In the genomic region with DNA sequence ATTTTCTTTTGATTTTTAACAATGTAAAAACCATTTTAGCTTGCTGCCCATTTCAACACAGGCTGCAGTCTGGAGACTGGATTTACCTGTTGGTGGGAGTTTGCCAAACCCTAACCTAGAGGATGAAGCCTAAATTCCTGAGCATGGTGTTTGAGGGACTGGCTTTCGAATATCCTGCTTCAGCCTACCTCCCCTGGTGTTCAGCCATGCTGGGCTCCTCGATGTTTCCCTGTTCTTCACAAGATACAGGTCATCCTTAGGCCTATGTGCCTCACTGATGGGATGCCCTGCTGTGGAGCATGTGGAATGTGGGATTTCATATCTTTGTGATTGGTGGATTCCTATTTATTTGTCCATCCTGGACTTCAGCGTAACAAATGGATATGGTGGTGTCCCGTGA, we compare ENCODE assay signal across 24 cellular contexts. TPM values are rescaled to one million over a fixed set of nuclear protein-coding genes. Genes with fewer than 3 reads are reported as not detected.
DNase-seq lines count a peak whose midpoint lies in the region; ATAC-seq and TF ChIP-seq lines count a peak whose summit lies in the region.
"Had no signal": no experiment of that assay in that cellular context is flagged by ENCODE, and none has a peak within 500 bp of the region (broad histone marks: within the 10 kb centered on the region; RNA-seq: fewer than 3 reads in every experiment).

No MANE protein-coding gene starts in this region.

- 0 out of 2 replicates have a peak overlapping the region, but pooled peaks have one; percentile 4 for H3K9ac ChIP-seq in HUES64 (ENCODE audit: low read depth, low read length)

- H3K9me3 ChIP-seq in A673 (ENCODE audit: low read depth, low read length, poor library complexity, severe bottlenecking), result no peaks in the 10 kb centered on the region
- no peaks in the 10 kb centered on the region; the same call in 1 of the 2 replicates for H3K9me3 ChIP-seq in HUES64 (ENCODE audit: insufficient read depth, low read depth, low read length)
- no peaks in the 10 kb centered on the region for H3K9me3 ChIP-seq in gastroesophageal sphincter
- H3K9me3 ChIP-seq: BE2C, body of pancreas had no signal

- TF ChIP-seq CTCF in A673 (conservative IDR thresholded peaks at IDR 0.05; ENCODE audit: low read depth, low read length), result no peak
- TF ChIP-seq CTCF in WI38 (IDR thresholded peaks at IDR 0.05; ENCODE audit: low read depth, low read length), result no peak
- no peak for TF ChIP-seq CTCF in gastroesophageal sphincter (IDR thresholded peaks at IDR 0.05)

- DNase-seq in A673 (ENCODE audit: low spot score) (no peak), epithelial cell of prostate (ENCODE audit: low read depth, low spot score) (no peak), iPS-NIHi11 (ENCODE audit: low spot score) (no peak)
- DNase-seq: 8988T; activated CD4-positive, alpha-beta T cell treated with anti-CD3 and anti-CD28 coated beads for 1 hour; activated CD8-positive, alpha-beta T cell treated with anti-CD3 and anti-CD28 coated beads for 36 hours; activated naive CD8-positive, alpha-beta T cell treated with anti-CD3 and anti-CD28 coated beads, Interleukin-2, amount 10 ng/mL, durations not matched to agents 7 days and 5 days; BE2C; body of pancreas; DMS53; effector memory CD4-positive, alpha-beta T cell; glutamatergic neuron; NCI-H1092 treated with DMSO at 0.1 percent for 48 hours; NCI-H2029; NCI-H2227 treated with DMSO at 0.1 percent for 48 hours; NCI-H748 treated with DMSO at 0.1 percent for 48 hours; stimulated activated CD4-positive, alpha-beta T cell treated with anti-CD3 and anti-CD28 coated beads, Interleukin-4, amount 100 ng/mL, for 4 hours; stimulated activated naive CD4-positive, alpha-beta T cell had no signal

- CTCF ChIA-PET in A673 (lab: Charles Lee), result no interaction called here

- 90% methylated on average over 4 of the region's 4 CpGs for WGBS in HUES64
- WGBS in gastroesophageal sphincter (ENCODE audit: low coverage in 1 of 2), 2 donors, result 89 to 94% methylated on average over 3 to 4 of the region's 4 CpGs

- peak overlapping the region; percentile 77 for H3K27ac ChIP-seq in A673 (ENCODE audit: low read depth, low read length, poor library complexity, severe bottlenecking)
- H3K27ac ChIP-seq in HUES64 (ENCODE audit: low read depth, low read length), result peak overlapping the region; percentile 51; the same call in 1 of the 2 replicates
- peak overlapping the region; percentile 98 for H3K27ac ChIP-seq in epithelial cell of prostate
- H3K27ac ChIP-seq in gastroesophageal sphincter, result no peak overlapping the region
- H3K27ac ChIP-seq: body of pancreas had no signal

- intact Hi-C loops in A673 (cut with micrococcal nuclease; ENCODE audit: unreplicated experiment), result no loop called here

- POLR2A ChIA-PET in A673 (lab: Charles Lee; ENCODE audit: low non-redundant PET), result no interaction called here

- H3K4me1 ChIP-seq in A673 (ENCODE audit: insufficient read depth, low read length, poor library complexity, severe bottlenecking) (peaks cover 19% of the 10 kb centered on the region), HUES64 (ENCODE audit: insufficient read depth, low read length) (peaks cover 6% of the 10 kb centered on the region; the same call in 1 of the 2 replicates), gastroesophageal sphincter (no peaks in the 10 kb centered on the region)
- H3K4me1 ChIP-seq: BE2C had no signal

- ATAC-seq in GM19351 (IDR thresholded peaks at IDR 0.05; ENCODE audit: unreplicated experiment), result no peak
- no peak for ATAC-seq in gastroesophageal sphincter
- no peak for ATAC-seq in GM19467 (IDR thresholded peaks at IDR 0.05; ENCODE audit: unreplicated experiment)
- ATAC-seq: activated CD8-positive, alpha-beta T cell treated with anti-CD3 and anti-CD28 coated beads for 36 hours; body of pancreas; Right ventricle myocardium inferior had no signal

- no TSS peak for BruUV-seq in A673 (replicated peaks; lab: Mats Ljungman, UMichigan)

- TF ChIP-seq POLR2A in gastroesophageal sphincter (IDR thresholded peaks at IDR 0.05), result no peak

- no peak for TF ChIP-seq EP300 in gastroesophageal sphincter (IDR thresholded peaks at IDR 0.05)

- H3K36me3 ChIP-seq in A673 (ENCODE audit: insufficient read depth, low read length, poor library complexity, severe bottlenecking), result peaks cover 28% of the 10 kb centered on the region
- H3K36me3 ChIP-seq in HUES64 (ENCODE audit: insufficient read depth, low read length), result peaks cover 13% of the 10 kb centered on the region; the same call in 1 of the 2 replicates
- peaks cover 0 to 92% of the 10 kb centered on the region in 2 donors for H3K36me3 ChIP-seq in gastroesophageal sphincter

- H3K4me3 ChIP-seq in A673 (ENCODE audit: low read depth, low read length, poor library complexity, severe bottlenecking), result no peak overlapping the region
- H3K4me3 ChIP-seq in HUES64 (ENCODE audit: low read length), result no peak overlapping the region
- H3K4me3 ChIP-seq in WI38 (ENCODE audit: low read depth, low read length), result peak overlapping the region; percentile 58
- H3K4me3 ChIP-seq in gastroesophageal sphincter, result no peak overlapping the region
- H3K4me3 ChIP-seq: body of pancreas had no signal

- H3K27me3 ChIP-seq in A673 (replicated peaks; ENCODE audit: insufficient read depth, low read depth, low read length, poor library complexity) (no peaks in the 10 kb centered on the region), HUES64 (ENCODE audit: insufficient read depth, low read length) (no peaks in the 10 kb centered on the region), gastroesophageal sphincter (no peaks in the 10 kb centered on the region)
- H3K27me3 ChIP-seq: BE2C, body of pancreas had no signal

RNA-seq across cellular contexts. Expression of gene ERCC5, which starts 20.4 kb away (rescaled TPM):
- 36.2 and 37.6 TPM in 2 replicates for total RNA-seq in A673 (2021)
- polyA plus RNA-seq in HUES64 (2013, experiment 1 of 2), result 18.6 TPM
- 21.6 TPM for polyA plus RNA-seq in HUES64 (2013, experiment 2 of 2)
- 10 to 100 TPM; 57.5 to 75.6 (median 65.2) TPM for total RNA-seq in gastroesophageal sphincter

RNA-seq across cellular contexts. Expression of gene BIVM, which starts 26.5 kb away (rescaled TPM):
- 19.5 and 21.9 TPM in 2 replicates for total RNA-seq in A673 (2021)
- 3.6 TPM for polyA plus RNA-seq in HUES64 (2013, experiment 1 of 2)
- 4.9 TPM for polyA plus RNA-seq in HUES64 (2013, experiment 2 of 2)
- total RNA-seq in gastroesophageal sphincter, result 10 to 100 TPM in 3 of 4 donors, 1 to 10 TPM in 1; 8.7 to 19.6 (median 15.8) TPM

RNA-seq across cellular contexts. Expression of gene POGLUT2, which starts 26.6 kb away (rescaled TPM):
- total RNA-seq in A673 (2021) (10.8 and 12.0 TPM in 2 replicates), gastroesophageal sphincter (10 to 100 TPM in 1 of 4 donors, 1 to 10 TPM in 3; 3.5 to 17.9 (median 6.9) TPM)
- 17.0 TPM for polyA plus RNA-seq in HUES64 (2013, experiment 1 of 2)
- 18.8 TPM for polyA plus RNA-seq in HUES64 (2013, experiment 2 of 2)

RNA-seq across cellular contexts. Expression of gene TEX30, which starts 51.8 kb away (rescaled TPM):
- total RNA-seq in A673 (2021) (29.8 and 44.1 TPM in 2 replicates), gastroesophageal sphincter (10 to 100 TPM in 1 of 4 donors, 1 to 10 TPM in 3; 6.4 to 10.6 (median 7.7) TPM)
- polyA plus RNA-seq in HUES64 (2013, experiment 1 of 2), result 12.2 TPM
- 16.2 TPM for polyA plus RNA-seq in HUES64 (2013, experiment 2 of 2)

Comparison
In these comparisons a context has a peak if more than half of its experiments do, and no peak if none do; other contexts are left out.
1. H3K27ac ChIP-seq: peak in A673 (single experiment), HUES64 (single experiment) and epithelial cell of prostate (single experiment); none in gastroesophageal sphincter (0 of 4).